ENCODE assay signal across 8 cellular contexts in genomic region chr1:111988743-111989453, GRCh38. TPM values are rescaled to one million over a fixed set of nuclear protein-coding genes. Genes with fewer than 3 reads are reported as not detected.
DNase-seq lines count a peak whose midpoint lies in the region; ATAC-seq and TF ChIP-seq lines count a peak whose summit lies in the region.

No MANE protein-coding gene starts in this region.

- H3K27ac ChIP-seq in ACC112 (ENCODE audit: low read depth, low read length): no peak overlapping the region
- H3K27ac ChIP-seq in coronary artery: peak overlapping the region in 1 of 2 donors; percentile 84

- H3K9me3 ChIP-seq in mucosa of descending colon: no peaks in the 10 kb centered on the region

- H3K27ac Mint-ChIP-seq in naive B cell: no peak overlapping the region

- H3K27me3 ChIP-seq in ACC112 (ENCODE audit: insufficient read depth, low read length): peaks cover 68% of the 10 kb centered on the region

- ATAC-seq in naive B cell (ENCODE audit: low read depth in 2 of 2) (no peak), mucosa of descending colon (no peak), GM21723 (IDR thresholded peaks at IDR 0.05; ENCODE audit: unreplicated experiment) (no peak)

- H3K4me3 Mint-ChIP-seq in naive B cell: peak overlapping the region; percentile 9 to 90 (median 68)

- no peaks in the 10 kb centered on the region for H3K36me3 Mint-ChIP-seq in naive B cell

- H3K27me3 Mint-ChIP-seq in naive B cell: peaks cover 56 to 70% (median 68%) of the 10 kb centered on the region in 3 donors

- no peak overlapping the region for H2AFZ ChIP-seq in ACC112 (ENCODE audit: low read length, unreplicated experiment)

- H3K9me3 Mint-ChIP-seq in naive B cell: no peaks in the 10 kb centered on the region

- H3K4me3 ChIP-seq in ACC112 (ENCODE audit: low read depth, low read length) (peak overlapping the region; percentile 37; the same call in 1 of the 2 replicates), coronary artery (peak overlapping the region; percentile 86), mucosa of descending colon (no peak overlapping the region)

- H3K4me1 Mint-ChIP-seq in naive B cell: peaks cover 5 to 30% (median 15%) of the 10 kb centered on the region in 3 donors

- intact Hi-C loops in mucosa of descending colon (cut with DNase I, micrococcal nuclease): no loop called here

- TF ChIP-seq CTCF in coronary artery (IDR thresholded peaks at IDR 0.05) (no peak), mucosa of descending colon (IDR thresholded peaks at IDR 0.05) (no peak)

- H3K4me1 ChIP-seq in ACC112 (ENCODE audit: control insufficient read depth, insufficient read depth, low read length, unreplicated experiment): peaks cover 5% of the 10 kb centered on the region
- peaks cover 5% of the 10 kb centered on the region for H3K4me1 ChIP-seq in mucosa of descending colon (ENCODE audit: low read depth)

- no peaks in the 10 kb centered on the region for H3K79me2 ChIP-seq in ACC112 (ENCODE audit: control insufficient read depth, insufficient read depth, low read length, unreplicated experiment)

- H3K36me3 ChIP-seq in ACC112 (ENCODE audit: insufficient read depth, low read length) (no peaks in the 10 kb centered on the region), mucosa of descending colon (ENCODE audit: low read depth) (no peaks in the 10 kb centered on the region)

- DNase-seq in HuH-7.5 (ENCODE audit: low spot score) (peak; percentile 28), coronary artery (ENCODE audit: low spot score) (no peak), naive B cell (no peak), mucosa of descending colon (no peak), GF-D8 (lab: John Stamatoyannopoulos, UW) (no peak), NCI-H1930 (lab: John Stamatoyannopoulos, UW) (no peak)

RNA-seq across cellular contexts. Expression of gene KCND3, which starts 0.6 kb away (rescaled TPM):
- under 1 TPM in 2 of 6 donors, not detected in 4; 0.03 to 0.11 TPM for polyA plus RNA-seq in naive B cell (ENCODE audit: low read depth in 6 of 6)
- 10 to 100 TPM in 1 of 3 donors, 1 to 10 TPM in 2; 1.2 to 10.3 (median 5.5) TPM for total RNA-seq in mucosa of descending colon
